Comparison of ENCODE assay signal across 7 cellular contexts in genomic region chr5:36744678-36745659, GRCh38.
A peak's percentile ranks its signal among the peaks of the same experiment; 100 is the strongest.
DNase-seq lines count a peak whose midpoint lies in the region; ATAC-seq and TF ChIP-seq lines count a peak whose summit lies in the region.

No MANE protein-coding gene starts in this region.

- H3K14ac ChIP-seq in IMR-90 (replicated peaks; ENCODE audit: low read depth, low read length) = no peak overlapping the region

- H3K27ac ChIP-seq in IMR-90 (ENCODE audit: insufficient read depth, low read length) (no peak overlapping the region), OCI-LY7 (ENCODE audit: low read depth, low read length, poor library complexity, severe bottlenecking) (no peak overlapping the region), left ventricle myocardium inferior (replicated peaks) (peak overlapping the region; percentile 27), ovary (peak overlapping the region; percentile 22 to 39)

- H3K27me3 ChIP-seq in IMR-90 (ENCODE audit: control insufficient read depth, insufficient read depth, low read length) (peaks cover 25% of the 10 kb centered on the region), left ventricle myocardium inferior (ENCODE audit: low read depth) (peaks cover 11% of the 10 kb centered on the region), ovary (no peaks in the 10 kb centered on the region)

- H3K9me2 ChIP-seq in OCI-LY7 (ENCODE audit: insufficient read depth, low read length) = no peaks in the 10 kb centered on the region

- H2AFZ ChIP-seq in IMR-90 (replicated peaks; ENCODE audit: low read length, poor library complexity) (peak overlapping the region; percentile 84), OCI-LY7 (ENCODE audit: low read length) (peak overlapping the region; percentile 79)

- H2BK15ac ChIP-seq in IMR-90 (ENCODE audit: low read depth, low read length) = no peak overlapping the region

- no peak overlapping the region for H2AK5ac ChIP-seq in IMR-90 (ENCODE audit: low read depth, low read length)

- peak; percentile 65 for ATAC-seq in GM21737 (IDR thresholded peaks at IDR 0.05; ENCODE audit: unreplicated experiment)
- peak; percentile 87 for ATAC-seq in IMR-90 (ENCODE audit: low read depth)

- H3K4me1 ChIP-seq in IMR-90 (ENCODE audit: control insufficient read depth, insufficient read depth, low read length) (peaks cover 4% of the 10 kb centered on the region), OCI-LY7 (ENCODE audit: insufficient read depth, low read length, poor library complexity, severe bottlenecking) (peaks cover 15% of the 10 kb centered on the region), left ventricle myocardium inferior (peaks cover 26% of the 10 kb centered on the region), ovary (ENCODE audit: insufficient read depth) (peaks cover 3% of the 10 kb centered on the region)

- in situ Hi-C loops in IMR-90 (cut with MboI; ENCODE audit: low sequenced_read_pairs) = loop anchor here (5.0 to 10.0 kb wide), 2 partner anchors 117 to 260 kb away; no protein-coding TSS in a partner anchor

- H3K4me3 ChIP-seq in IMR-90 (ENCODE audit: insufficient read depth, low read depth, low read length) = peak overlapping the region; percentile 43
- peak overlapping the region; percentile 67 for H3K4me3 ChIP-seq in OCI-LY7 (ENCODE audit: low read depth, low read length, poor library complexity, severe bottlenecking)
- peak overlapping the region; percentile 78 for H3K4me3 ChIP-seq in left ventricle myocardium inferior
- peak overlapping the region; percentile 46 for H3K4me3 ChIP-seq in ovary

- CTCF ChIA-PET in IMR-90 (lab: Yijun Ruan, JAX) = interaction anchor here (1.1 to 1.7 kb wide), 7 partner anchors 8 to 260 kb away, joined by 3 to 8 read pairs (median 4); no protein-coding TSS in a partner anchor
- CTCF ChIA-PET in OCI-LY7 (lab: Charles Lee; ENCODE audit: unreplicated experiment) = interaction anchor here (0.6 to 1.3 kb wide), 2 partner anchors 15 to 180 kb away, joined by 4 read pairs; no protein-coding TSS in a partner anchor

- POLR2A ChIA-PET in IMR-90 (lab: Charles Lee; ENCODE audit: unreplicated experiment) = no interaction called here
- POLR2A ChIA-PET in OCI-LY7 (lab: Charles Lee) = interaction anchor here (1.1 to 1.5 kb wide), 2 partner anchors 122 to 124 kb away, joined by 4 read pairs; no protein-coding TSS in a partner anchor

- TF ChIP-seq RAD21 in IMR-90 (IDR thresholded peaks at IDR 0.05; ENCODE audit: low read length) = peak; percentile 36

- no peak overlapping the region for H2BK5ac ChIP-seq in IMR-90 (ENCODE audit: low read depth, low read length, poor library complexity, severe bottlenecking)

- no peaks in the 10 kb centered on the region for H3K9me3 ChIP-seq in IMR-90 (ENCODE audit: control insufficient read depth, insufficient read depth, low read length)
- no peaks in the 10 kb centered on the region for H3K9me3 ChIP-seq in OCI-LY7 (ENCODE audit: low read length)
- H3K9me3 ChIP-seq in left ventricle myocardium inferior (replicated peaks) = no peaks in the 10 kb centered on the region
- no peaks in the 10 kb centered on the region for H3K9me3 ChIP-seq in ovary

- intact Hi-C loops in IMR-90 (cut with micrococcal nuclease) (loop anchor here (2.0 kb wide), 2 partner anchors 126 to 260 kb away; no protein-coding TSS in a partner anchor), OCI-LY7 (cut with micrococcal nuclease; ENCODE audit: unreplicated experiment) (loop anchor here (2.0 kb wide), 1 partner anchor 126 kb away; no protein-coding TSS in a partner anchor), left ventricle myocardium inferior (cut with micrococcal nuclease) (loop anchor here (10.0 kb wide), 1 partner anchor 120 kb away; no protein-coding TSS in a partner anchor), ovary (cut with DNase I) (loop anchor here in 2 of 4 donors (10.0 kb wide), 3 partner anchors 130 to 260 kb away; partner anchors contain the start of gene NIPBL (in 1 of the 2))

- H4K8ac ChIP-seq in IMR-90 (ENCODE audit: low read depth in 2 of 2, low read length in 2 of 2) = no peak overlapping the region

- H3K4ac ChIP-seq in IMR-90 (ENCODE audit: low read depth, low read length) = no peak overlapping the region

- peaks cover 2% of the 10 kb centered on the region; the same call in 1 of the 2 replicates for H3K9me1 ChIP-seq in IMR-90 (ENCODE audit: insufficient read depth, low read length)

- no peak overlapping the region for H4K91ac ChIP-seq in IMR-90 (ENCODE audit: insufficient read depth, low read depth, low read length)

- DNase-seq in GM04504 (ENCODE audit: low read depth) (peak; percentile 29), IMR-90 (peak; percentile 63), OCI-LY7 (ENCODE audit: low spot score) (peak; percentile 61), amniotic stem cell (lab: John Stamatoyannopoulos, UW) (peak; percentile 20), left ventricle myocardium inferior (peak; percentile 58), ovary (peak; percentile 65 to 85 (median 70))

- TF ChIP-seq POLR2A in IMR-90 (IDR thresholded peaks at IDR 0.05; ENCODE audit: low read depth, low read length) (no peak), ovary (IDR thresholded peaks at IDR 0.05) (no peak)

- no peak overlapping the region for H3K18ac ChIP-seq in IMR-90 (ENCODE audit: low read depth, low read length)

- H3K9ac ChIP-seq in IMR-90 (ENCODE audit: low read depth, low read length) = peak overlapping the region; percentile 7; the same call in 1 of the 2 replicates

- no peak overlapping the region for H3K23ac ChIP-seq in IMR-90 (ENCODE audit: low read depth, low read length)

- H4K20me1 ChIP-seq in IMR-90 (ENCODE audit: insufficient read depth, low read length) (no peaks in the 10 kb centered on the region), OCI-LY7 (ENCODE audit: insufficient read depth, low read length) (no peaks in the 10 kb centered on the region)

- no peak overlapping the region; the same call in 1 of the 2 replicates for H3K56ac ChIP-seq in IMR-90 (ENCODE audit: extremely low read depth, insufficient read depth, low read length)

- H3K79me1 ChIP-seq in IMR-90 (ENCODE audit: low read depth in 1 of 2, low read length in 2 of 2) = no peaks in the 10 kb centered on the region

- BruUV-seq in IMR-90 (replicated peaks; lab: Mats Ljungman, UMichigan) = no TSS peak
- no TSS peak for BruUV-seq in OCI-LY7 (replicated peaks; lab: Mats Ljungman, UMichigan)

- H4K5ac ChIP-seq in IMR-90 (ENCODE audit: low read depth, low read length) = no peak overlapping the region

- peak overlapping the region; percentile 48 for H2AK9ac ChIP-seq in IMR-90 (replicated peaks; ENCODE audit: low read depth, low read length, poor library complexity)

- H3K36me3 ChIP-seq in IMR-90 (ENCODE audit: control insufficient read depth, insufficient read depth, low read length) (no peaks in the 10 kb centered on the region), OCI-LY7 (ENCODE audit: insufficient read depth, low read length) (no peaks in the 10 kb centered on the region), left ventricle myocardium inferior (no peaks in the 10 kb centered on the region), ovary (no peaks in the 10 kb centered on the region)

- H3K79me2 ChIP-seq in OCI-LY7 (ENCODE audit: insufficient read depth, low read depth, low read length) = no peaks in the 10 kb centered on the region

- H2BK20ac ChIP-seq in IMR-90 (ENCODE audit: low read depth, low read length) = no peak overlapping the region

- WGBS in IMR-90 (ENCODE audit: extremely low coverage in 2 of 2, insufficient read length in 1 of 2), 2 experiments = 3% methylated on average over 22 of the region's 53 CpGs; no CpG with 5 or more reads in 1 of the 2 experiments
- WGBS in ovary, 3 donors = 1% methylated on average over 51 to 53 of the region's 53 CpGs

- peak; percentile 62 for TF ChIP-seq CTCF in IMR-90 (conservative IDR thresholded peaks at IDR 0.05; ENCODE audit: low read depth, low read length)
- peak; percentile 71 for TF ChIP-seq CTCF in OCI-LY7 (conservative IDR thresholded peaks at IDR 0.05; ENCODE audit: low read length)
- peak; percentile 69 for TF ChIP-seq CTCF in left ventricle myocardium inferior (IDR thresholded peaks at IDR 0.05; ENCODE audit: borderline replicate concordance)
- TF ChIP-seq CTCF in ovary (IDR thresholded peaks at IDR 0.05) = peak; percentile 15 to 56 (median 35)

- dilution Hi-C loops in IMR-90 (cut with HindIII; ENCODE audit: low sequenced_read_pairs, unreplicated experiment) = no loop called here

- no peak for TF ChIP-seq EP300 in ovary (IDR thresholded peaks at IDR 0.05)

- no peak overlapping the region for H2BK120ac ChIP-seq in IMR-90 (ENCODE audit: low read depth, low read length)

- H3K4me2 ChIP-seq in IMR-90 (ENCODE audit: low read depth, low read length) = peak overlapping the region; percentile 75
- H3K4me2 ChIP-seq in OCI-LY7 (ENCODE audit: low read length) = peak overlapping the region; percentile 83

TF ChIP-seq in IMR-90, 13 proteins besides CTCF, POLR2A, EP300 and RAD21:
- no peak for TF ChIP-seq CHD1 (IDR thresholded peaks at IDR 0.05; ENCODE audit: low read depth, low read length)
- TF ChIP-seq BHLHE40 (IDR thresholded peaks at IDR 0.05; ENCODE audit: low read depth, low read length) = no peak
- TF ChIP-seq USF2 (IDR thresholded peaks at IDR 0.05; ENCODE audit: low read depth, low read length) = no peak
- no peak for TF ChIP-seq RCOR1 (IDR thresholded peaks at IDR 0.05; ENCODE audit: insufficient replicate concordance, low read length)
- TF ChIP-seq FOS (IDR thresholded peaks at IDR 0.05; ENCODE audit: low read depth, low read length) = no peak
- no peak for TF ChIP-seq RFX5 (IDR thresholded peaks at IDR 0.05; ENCODE audit: low read depth, low read length)
- TF ChIP-seq ELK1 (IDR thresholded peaks at IDR 0.05; ENCODE audit: borderline replicate concordance, low read depth, low read length) = no peak
- TF ChIP-seq MAFK (IDR thresholded peaks at IDR 0.05; ENCODE audit: low read depth, low read length) = no peak
- no peak for TF ChIP-seq NFE2L2 (IDR thresholded peaks at IDR 0.05; ENCODE audit: low read depth, low read length)

Comparison
In these comparisons a context has a peak if more than half of its experiments do, and no peak if none do; other contexts are left out.
1. DNase-seq: peak in every context shown above with its lines; median percentile 70 in ovary; 63 in IMR-90; 61 in OCI-LY7; 58 in left ventricle myocardium inferior; 29 in GM04504; 20 in amniotic stem cell.
2. H3K27ac ChIP-seq: peak in left ventricle myocardium inferior (single experiment) and ovary (2 of 2); none in IMR-90 (single experiment) and OCI-LY7 (single experiment).
3. Peak in every context shown above with its lines, with median percentiles within 50 percentile points of each other: H3K4me3 ChIP-seq and CTCF ChIP-seq.